16 cellular contexts compared by ENCODE assay signal in the genomic region with DNA sequence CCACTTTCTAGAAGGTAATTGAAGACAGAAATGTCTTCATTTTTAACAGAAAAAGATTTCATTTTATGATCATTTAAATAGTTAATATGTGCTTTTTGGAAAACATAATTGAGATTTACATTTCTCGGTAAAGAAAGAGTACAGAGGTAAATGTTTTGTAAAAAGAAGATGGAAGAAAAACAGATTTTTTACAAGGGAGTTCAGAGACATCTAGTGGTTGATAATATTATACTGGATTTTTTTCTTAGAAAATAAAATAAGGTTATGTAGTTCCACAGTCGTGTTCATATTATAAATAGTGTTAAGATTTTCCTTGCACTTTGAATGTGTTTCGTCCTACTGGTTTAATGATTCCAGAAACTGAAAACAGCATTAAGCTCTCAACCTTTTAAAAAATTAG.
DNase-seq lines count a peak whose midpoint lies in the region; TF ChIP-seq lines count a peak whose summit lies in the region.
"Had no signal": no experiment of that assay in that cellular context is flagged by ENCODE, and none has a peak within 500 bp of the region (broad histone marks: within the 10 kb centered on the region; RNA-seq: fewer than 3 reads in every experiment).

No MANE protein-coding gene starts in this region.

- peak overlapping the region; percentile 40; the same call in 1 of the 2 replicates for H3K4me2 ChIP-seq in OCI-LY3 (ENCODE audit: low read length)

- intact Hi-C loops in esophagus muscularis mucosa (cut with DNase I), result no loop called here

- H3K4me3 ChIP-seq in OCI-LY3 (ENCODE audit: low read length), result no peak overlapping the region
- H3K4me3 ChIP-seq in esophagus muscularis mucosa, result no peak overlapping the region
- no peak overlapping the region for H3K4me3 ChIP-seq in rectal smooth muscle tissue (ENCODE audit: low read length)
- H3K4me3 ChIP-seq: Peyer's patch, testis had no signal

- TF ChIP-seq EP300 in esophagus muscularis mucosa (IDR thresholded peaks at IDR 0.05), result no peak

- no peaks in the 10 kb centered on the region for H3K9me3 ChIP-seq in OCI-LY3 (ENCODE audit: insufficient read depth, low read length)
- H3K9me3 ChIP-seq in esophagus muscularis mucosa, result no peaks in the 10 kb centered on the region
- H3K9me3 ChIP-seq: Peyer's patch, testis had no signal

- 24% methylated on average over 3 of the region's 3 CpGs for WGBS in esophagus muscularis mucosa

- DNase-seq in NCI-H1694 (lab: John Stamatoyannopoulos, UW), result peak; percentile 9
- DNase-seq in NCI-H1694 treated with DMSO at 0.1 percent for 48 hours (lab: John Stamatoyannopoulos, UW), result no peak
- DNase-seq in esophagus muscularis mucosa (ENCODE audit: extremely low spot score), result no peak
- no peak for DNase-seq in mucosa of gallbladder (ENCODE audit: low spot score)
- no peak for DNase-seq in kidney glomerular epithelial cell (lab: John Stamatoyannopoulos, UW)
- DNase-seq in epidermal melanocyte (ENCODE audit: insufficient read length, low spot score), result no peak
- DNase-seq: activated CD4-positive, alpha-beta T cell treated with anti-CD3 and anti-CD28 coated beads for 48 hours; activated T-cell treated with anti-CD3 and anti-CD28 coated beads, Interleukin-2, amount 50 U/mL, for 1 hour; Calu3; mammary epithelial cell; occipital lobe; Peyer's patch; T-helper 2 cell; testis had no signal

- TF ChIP-seq CTCF in OCI-LY3 (IDR thresholded peaks at IDR 0.05; ENCODE audit: low read depth, low read length) (peak; percentile 50), esophagus muscularis mucosa (IDR thresholded peaks at IDR 0.05) (peak in 2 of 3 experiments; percentile 15 to 24)

- H3K36me3 ChIP-seq in OCI-LY3 (replicated peaks; ENCODE audit: low read depth, low read length) (no peaks in the 10 kb centered on the region), esophagus muscularis mucosa (peaks cover 0 to 33% (median 9%) of the 10 kb centered on the region in 4 donors), rectal smooth muscle tissue (ENCODE audit: control insufficient read depth, insufficient read depth, low read length) (no peaks in the 10 kb centered on the region)
- H3K36me3 ChIP-seq: Peyer's patch had no signal

- no peak for TF ChIP-seq POLR2A in esophagus muscularis mucosa (IDR thresholded peaks at IDR 0.05; ENCODE audit: low read depth)

- no peak overlapping the region for H2AFZ ChIP-seq in OCI-LY3 (ENCODE audit: low read depth, low read length)

- H3K27me3 ChIP-seq in OCI-LY3 (ENCODE audit: low read depth, low read length) (0 out of 2 replicates have a peak, but pooled peaks cover 4% of the 10 kb centered on the region), esophagus muscularis mucosa (peaks cover 0 to 5% (median 0%) of the 10 kb centered on the region in 4 donors), rectal smooth muscle tissue (ENCODE audit: control insufficient read depth, insufficient read depth, low read length) (no peaks in the 10 kb centered on the region)
- H3K27me3 ChIP-seq: Peyer's patch, testis had no signal

- H3K4me1 ChIP-seq in OCI-LY3 (ENCODE audit: low read length) (peaks cover 13% of the 10 kb centered on the region), esophagus muscularis mucosa (no peaks in the 10 kb centered on the region), rectal smooth muscle tissue (ENCODE audit: control insufficient read depth, insufficient read depth, low read length) (no peaks in the 10 kb centered on the region)
- H3K4me1 ChIP-seq: Peyer's patch, testis had no signal

- H3K27ac ChIP-seq in OCI-LY3 (ENCODE audit: low read length) (no peak overlapping the region), esophagus muscularis mucosa (replicated peaks in 1 of 4) (peak overlapping the region in 1 of 4 donors; percentile 32), rectal smooth muscle tissue (ENCODE audit: low read depth, low read length) (peak overlapping the region; percentile 3)
- H3K27ac ChIP-seq: Peyer's patch, testis had no signal

- H3K9ac ChIP-seq in OCI-LY3 (ENCODE audit: low read length), result no peak overlapping the region
- no peak overlapping the region for H3K9ac ChIP-seq in rectal smooth muscle tissue (ENCODE audit: low read length)

- H4K20me1 ChIP-seq in OCI-LY3 (ENCODE audit: insufficient read depth, low read length), result no peaks in the 10 kb centered on the region

- H3K79me2 ChIP-seq in OCI-LY3 (ENCODE audit: low read length), result no peaks in the 10 kb centered on the region
